In genomic region chr15:75298541-75299310, GRCh38 we compare ENCODE assay signal across 17 cellular contexts. TPM values are rescaled to one million over a fixed set of nuclear protein-coding genes. Genes with fewer than 3 reads are reported as not detected.
A peak's percentile ranks its signal among the peaks of the same experiment; 100 is the strongest.
DNase-seq lines count a peak whose midpoint lies in the region; ATAC-seq and TF ChIP-seq lines count a peak whose summit lies in the region.
"Not testable (repeated sequence)": the region's sequence is repeated elsewhere in the genome, so short reads cannot be mapped to it uniquely, and the experiment has no call there.
"Had no signal": no experiment of that assay in that cellular context is flagged by ENCODE, and none has a peak within 500 bp of the region (broad histone marks: within the 10 kb centered on the region; RNA-seq: fewer than 3 reads in every experiment).

No MANE protein-coding gene starts in this region.

- not testable (repeated sequence) for H3K4me3 Mint-ChIP-seq in activated B cell treated with CpG ODN at 0.5 μM for 24 hours, naive B cell

- H3K27ac ChIP-seq in body of pancreas, result peak overlapping the region in 1 of 4 donors; percentile 32
- not testable (repeated sequence) for H3K27ac ChIP-seq in heart left ventricle, thyroid gland

- CTCF ChIA-PET in activated B cell treated with CpG ODN at 0.5 μM for 24 hours (lab: Charles Lee), result interaction anchor here (1.1 to 1.8 kb wide), 2 partner anchors 95 to 269 kb away, joined by 3 to 6 read pairs; no protein-coding TSS in a partner anchor

- DNase-seq in activated B cell treated with CpG ODN at 0.5 μM for 24 hours, heart left ventricle: not testable (repeated sequence)
- DNase-seq in body of pancreas (peak; percentile 77 to 93 (median 86)), naive B cell (peak; percentile 25), thyroid gland (peak; percentile 73 to 76)

- not testable (repeated sequence) for H3K27me3 Mint-ChIP-seq in activated B cell treated with CpG ODN at 0.5 μM for 24 hours
- peaks cover 0 to 14% (median 13%) of the 10 kb centered on the region in 3 donors for H3K27me3 Mint-ChIP-seq in naive B cell

- not testable (repeated sequence) for TF ChIP-seq POLR2A in body of pancreas (IDR thresholded peaks at IDR 0.05); heart left ventricle (IDR thresholded peaks at IDR 0.05); thyroid gland (IDR thresholded peaks at IDR 0.05)

- not testable (repeated sequence) for TF ChIP-seq CTCF in activated B cell treated with CpG ODN at 0.5 μM for 24 hours (IDR thresholded peaks at IDR 0.05); body of pancreas (IDR thresholded peaks at IDR 0.05); heart left ventricle (IDR thresholded peaks at IDR 0.05); thyroid gland (IDR thresholded peaks at IDR 0.05)

- H3K27ac Mint-ChIP-seq in activated B cell treated with CpG ODN at 0.5 μM for 24 hours, naive B cell: not testable (repeated sequence)

- H3K4me1 Mint-ChIP-seq in activated B cell treated with CpG ODN at 0.5 μM for 24 hours, naive B cell: not testable (repeated sequence)

- POLR2A ChIA-PET in activated B cell treated with CpG ODN at 0.5 μM for 24 hours (lab: Charles Lee), result interaction anchor here (0.7 kb wide), 1 partner anchor 275 kb away, joined by 3 read pairs; the partner anchor contains the start of gene PPCDC

- peak; percentile 66 for ATAC-seq in GM18498 (IDR thresholded peaks at IDR 0.05; ENCODE audit: unreplicated experiment)
- ATAC-seq in GM21381 (IDR thresholded peaks at IDR 0.05; ENCODE audit: unreplicated experiment), result peak; percentile 68
- ATAC-seq in HG03432 (IDR thresholded peaks at IDR 0.05; ENCODE audit: unreplicated experiment), result peak; percentile 57
- ATAC-seq in activated B cell treated with CpG ODN at 0.5 μM for 24 hours (ENCODE audit: low read depth), result peak; percentile 95
- ATAC-seq in body of pancreas, result peak; percentile 99
- peak; percentile 37 to 80 (median 78) for ATAC-seq in heart left ventricle
- peak; percentile 92 to 93 for ATAC-seq in naive B cell (ENCODE audit: low read depth in 2 of 2)

- H3K36me3 ChIP-seq in body of pancreas (replicated peaks in 1 of 2; ENCODE audit: insufficient read depth in 1 of 2, low read depth in 2 of 2); heart left ventricle; thyroid gland: not testable (repeated sequence)

- H3K9me3 Mint-ChIP-seq in activated B cell treated with CpG ODN at 0.5 μM for 24 hours, naive B cell: not testable (repeated sequence)

- not testable (repeated sequence) for H3K36me3 Mint-ChIP-seq in activated B cell treated with CpG ODN at 0.5 μM for 24 hours (ENCODE audit: low read depth); naive B cell

- H3K27me3 ChIP-seq in body of pancreas, heart left ventricle, thyroid gland: not testable (repeated sequence)

- H3K9me3 ChIP-seq in body of pancreas, heart left ventricle, thyroid gland: not testable (repeated sequence)

- WGBS in body of pancreas, 2 donors, result 60 to 62% methylated on average over 1 to 6 of the region's 13 CpGs
- 29 to 95% (median 81%) methylated on average over 3 to 7 of the region's 13 CpGs for WGBS in heart left ventricle, 4 donors
- 20 to 70% methylated on average over 2 to 5 of the region's 13 CpGs for WGBS in thyroid gland, 2 donors

- intact Hi-C loops in activated B cell treated with CpG ODN at 0.5 μM for 24 hours (cut with micrococcal nuclease); body of pancreas (cut with DNase I); heart left ventricle (cut with DNase I); thyroid gland (cut with DNase I): not testable (repeated sequence)

- not testable (repeated sequence) for H3K4me1 ChIP-seq in body of pancreas, heart left ventricle, thyroid gland

- not testable (repeated sequence) for H3K4me3 ChIP-seq in body of pancreas; heart left ventricle; thyroid gland (replicated peaks in 1 of 3)

RNA-seq across cellular contexts. Expression of gene GOLGA6D, which starts 16.1 kb away (rescaled TPM):
- total RNA-seq in activated B cell treated with CpG ODN at 0.5 μM for 24 hours, result not detected in 2 replicates
- not detected for total RNA-seq in body of pancreas
- total RNA-seq in heart left ventricle, result not detected
- polyA plus RNA-seq in heart left ventricle, result not detected
- under 1 TPM in 1 of 6 donors, not detected in 5; 0.10 TPM for polyA plus RNA-seq in naive B cell (ENCODE audit: low read depth in 6 of 6)
- not detected for total RNA-seq in thyroid gland
- total RNA-seq: esophagus muscularis mucosa, H4, mesothelial cell of epicardium, PC-9, prostate gland, SJSA1, ureter had no signal
- polyA plus RNA-seq: smooth muscle cell had no signal

RNA-seq across cellular contexts. Expression of gene COMMD4, which starts 37.1 kb away (rescaled TPM):
- 51.8 and 54.7 TPM in 2 replicates for total RNA-seq in activated B cell treated with CpG ODN at 0.5 μM for 24 hours
- 10 to 100 TPM; 35.3 to 43.8 TPM for total RNA-seq in body of pancreas
- 10 to 100 TPM; 23.9 to 66.9 (median 35.7) TPM for total RNA-seq in heart left ventricle
- polyA plus RNA-seq in heart left ventricle, result 10 to 100 TPM; 51.5 to 53.7 TPM
- 10 to 100 TPM; 27.1 to 47.4 (median 37.9) TPM for polyA plus RNA-seq in naive B cell (ENCODE audit: low read depth in 6 of 6)
- 10 to 100 TPM; 58.1 to 83.6 (median 61.1) TPM for total RNA-seq in thyroid gland

RNA-seq across cellular contexts. Expression of gene GOLGA6C, which starts 40.6 kb away (rescaled TPM):
- total RNA-seq in activated B cell treated with CpG ODN at 0.5 μM for 24 hours, result not detected in 2 replicates
- total RNA-seq in body of pancreas, result not detected
- total RNA-seq in heart left ventricle, result not detected
- polyA plus RNA-seq in heart left ventricle, result not detected
- under 1 TPM in 1 of 6 donors, not detected in 5; 0.16 TPM for polyA plus RNA-seq in naive B cell (ENCODE audit: low read depth in 6 of 6)
- not detected for total RNA-seq in thyroid gland
- total RNA-seq: aorta, esophagus muscularis mucosa, H4, PC-9, SJSA1, smooth muscle cell, ureter had no signal
- polyA plus RNA-seq: aorta, smooth muscle cell had no signal

RNA-seq across cellular contexts. Expression of gene NEIL1, which starts 48.1 kb away (rescaled TPM):
- 25.5 and 35.8 TPM in 2 replicates for total RNA-seq in activated B cell treated with CpG ODN at 0.5 μM for 24 hours
- total RNA-seq in body of pancreas, result 100 to 1,000 TPM in 1 of 2 donors, 10 to 100 TPM in 1; 79.1 to 112 TPM
- total RNA-seq in heart left ventricle, result 10 to 100 TPM in 2 of 9 donors, 1 to 10 TPM in 7; 3.8 to 15.3 (median 8.1) TPM
- 10 to 100 TPM in 1 of 2 donors, 1 to 10 TPM in 1; 4.4 to 13.9 TPM for polyA plus RNA-seq in heart left ventricle
- polyA plus RNA-seq in naive B cell (ENCODE audit: low read depth in 6 of 6), result 10 to 100 TPM; 16.7 to 59.2 (median 31.7) TPM
- total RNA-seq in thyroid gland, result 10 to 100 TPM; 25.2 to 71.9 (median 48.8) TPM
